15 cellular contexts compared by ENCODE assay signal in the genomic region with DNA sequence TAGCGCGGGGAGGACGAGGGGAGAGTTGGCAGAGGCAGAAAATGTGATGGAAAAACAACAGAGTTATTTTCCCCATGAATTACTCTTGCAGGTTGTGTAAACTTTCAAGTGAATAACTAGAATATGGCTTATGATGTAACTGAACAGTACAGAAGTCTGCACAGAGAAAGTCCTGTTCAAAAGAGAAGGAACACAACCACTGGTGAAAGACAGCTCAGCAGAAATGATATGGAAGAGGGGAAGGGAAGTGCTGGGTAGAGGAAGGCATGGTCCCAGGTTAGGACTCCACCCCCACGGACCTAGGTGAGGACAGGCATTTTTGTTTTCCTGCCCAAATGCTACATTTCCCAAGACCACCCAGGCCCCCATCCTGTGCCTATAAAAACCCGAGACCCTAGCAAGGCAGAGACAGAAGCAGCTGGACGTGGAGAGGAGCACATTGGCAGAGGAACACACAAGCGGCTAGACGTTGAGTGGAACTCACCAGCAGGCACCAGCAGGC.
DNase-seq lines count a peak whose midpoint lies in the region; ATAC-seq and TF ChIP-seq lines count a peak whose summit lies in the region.
"Had no signal": no experiment of that assay in that cellular context is flagged by ENCODE, and none has a peak within 500 bp of the region (broad histone marks: within the 10 kb centered on the region; RNA-seq: fewer than 3 reads in every experiment).

No MANE protein-coding gene starts in this region.

- no peak overlapping the region for H3K4me3 Mint-ChIP-seq in activated naive CD4-positive, alpha-beta T cell treated with anti-CD3 and anti-CD28 coated beads, Interleukin-2, amount 50 U/mL, for 24 hours
- peak overlapping the region; percentile 21 for H3K4me3 Mint-ChIP-seq in activated naive CD8-positive, alpha-beta T cell
- H3K4me3 Mint-ChIP-seq in mesothelial cell of epicardium, result no peak overlapping the region
- H3K4me3 Mint-ChIP-seq: neural progenitor cell had no signal

- H3K27me3 ChIP-seq in upper lobe of left lung, result no peaks in the 10 kb centered on the region
- H3K27me3 ChIP-seq: neural progenitor cell had no signal

- H3K9me3 ChIP-seq in upper lobe of left lung, result no peaks in the 10 kb centered on the region

- TF ChIP-seq EP300 in upper lobe of left lung (IDR thresholded peaks at IDR 0.05), result no peak

- TF ChIP-seq POLR2A in upper lobe of left lung (IDR thresholded peaks at IDR 0.05), result no peak

- TF ChIP-seq CTCF in mesothelial cell of epicardium (IDR thresholded peaks at IDR 0.05; ENCODE audit: unreplicated experiment) (no peak), upper lobe of left lung (IDR thresholded peaks at IDR 0.05) (no peak)

- H3K27me3 Mint-ChIP-seq in activated naive CD4-positive, alpha-beta T cell treated with anti-CD3 and anti-CD28 coated beads, Interleukin-2, amount 50 U/mL, for 24 hours, result no peaks in the 10 kb centered on the region
- H3K27me3 Mint-ChIP-seq in activated naive CD8-positive, alpha-beta T cell, result no peaks in the 10 kb centered on the region
- no peaks in the 10 kb centered on the region for H3K27me3 Mint-ChIP-seq in mesothelial cell of epicardium (ENCODE audit: low read depth)

- H3K36me3 Mint-ChIP-seq in activated naive CD4-positive, alpha-beta T cell treated with anti-CD3 and anti-CD28 coated beads, Interleukin-2, amount 50 U/mL, for 24 hours, result peaks cover 31% of the 10 kb centered on the region
- peaks cover 9 to 37% of the 10 kb centered on the region in 2 donors for H3K36me3 Mint-ChIP-seq in activated naive CD4-positive, alpha-beta T cell treated with anti-CD3 and anti-CD28 coated beads, Interleukin-2, amount 50 U/mL, for 72 hours
- H3K36me3 Mint-ChIP-seq in activated naive CD8-positive, alpha-beta T cell, result peaks cover 28% of the 10 kb centered on the region
- peaks cover 20% of the 10 kb centered on the region for H3K36me3 Mint-ChIP-seq in mesothelial cell of epicardium

- H3K36me3 ChIP-seq in upper lobe of left lung, result no peaks in the 10 kb centered on the region
- H3K36me3 ChIP-seq: neural progenitor cell had no signal

- peak overlapping the region; percentile 90 for H3K27ac Mint-ChIP-seq in activated naive CD4-positive, alpha-beta T cell treated with anti-CD3 and anti-CD28 coated beads, Interleukin-2, amount 50 U/mL, for 24 hours
- H3K27ac Mint-ChIP-seq in activated naive CD4-positive, alpha-beta T cell treated with anti-CD3 and anti-CD28 coated beads, Interleukin-2, amount 50 U/mL, for 72 hours, result peak overlapping the region in 1 of 2 donors; percentile 62
- H3K27ac Mint-ChIP-seq in activated naive CD8-positive, alpha-beta T cell, result peak overlapping the region; percentile 94
- peak overlapping the region; percentile 92 for H3K27ac Mint-ChIP-seq in mesothelial cell of epicardium
- H3K27ac Mint-ChIP-seq: neural progenitor cell had no signal

- H3K27ac ChIP-seq in upper lobe of left lung, result peak overlapping the region; percentile 38 to 79 (median 58)
- H3K27ac ChIP-seq: neural progenitor cell had no signal

- H3K9me3 Mint-ChIP-seq in activated naive CD4-positive, alpha-beta T cell treated with anti-CD3 and anti-CD28 coated beads, Interleukin-2, amount 50 U/mL, for 24 hours, result peaks cover 18% of the 10 kb centered on the region
- peaks cover 5 to 18% of the 10 kb centered on the region in 2 donors for H3K9me3 Mint-ChIP-seq in activated naive CD4-positive, alpha-beta T cell treated with anti-CD3 and anti-CD28 coated beads, Interleukin-2, amount 50 U/mL, for 72 hours
- peaks cover 5% of the 10 kb centered on the region for H3K9me3 Mint-ChIP-seq in activated naive CD8-positive, alpha-beta T cell (ENCODE audit: low read depth)
- H3K9me3 Mint-ChIP-seq in mesothelial cell of epicardium, result peaks cover 14% of the 10 kb centered on the region

- H3K4me1 Mint-ChIP-seq in activated naive CD4-positive, alpha-beta T cell treated with anti-CD3 and anti-CD28 coated beads, Interleukin-2, amount 50 U/mL, for 24 hours, result peaks cover 93% of the 10 kb centered on the region
- H3K4me1 Mint-ChIP-seq in activated naive CD8-positive, alpha-beta T cell (ENCODE audit: low read depth), result peaks cover 91% of the 10 kb centered on the region
- H3K4me1 Mint-ChIP-seq in mesothelial cell of epicardium, result peaks cover 42% of the 10 kb centered on the region

- no peak for DNase-seq in activated naive CD4-positive, alpha-beta T cell treated with anti-CD3 and anti-CD28 coated beads, Interleukin-2, amount 50 U/mL, for 72 hours (ENCODE audit: low spot score in 2 of 2)
- DNase-seq in mesothelial cell of epicardium (ENCODE audit: low spot score in 2 of 2, unreplicated experiment in 2 of 2) (no peak), upper lobe of left lung (no peak), NOMO-1 (lab: John Stamatoyannopoulos, UW; ENCODE audit: unreplicated experiment in 2 of 2) (no peak)
- DNase-seq in stimulated activated CD8-positive, alpha-beta memory T cell treated with anti-CD3 and anti-CD28 coated beads, Interleukin-4, amount 100 ng/mL, for 48 hours, result no peak
- DNase-seq: activated CD4-positive, CD25-positive, alpha-beta regulatory T cell; caudate nucleus; DMS53; glutamatergic neuron; NCI-H1105 treated with DMSO at 0.1 percent for 48 hours; SW 1271 had no signal

- 72 to 73% methylated on average over 5 to 8 of the region's 8 CpGs for WGBS in upper lobe of left lung, 2 donors

- no peak overlapping the region for H3K4me3 ChIP-seq in upper lobe of left lung
- H3K4me3 ChIP-seq: neural progenitor cell had no signal

- H3K4me1 ChIP-seq in upper lobe of left lung, result peaks cover 45 to 61% (median 48%) of the 10 kb centered on the region in 4 donors
- H3K4me1 ChIP-seq: neural progenitor cell had no signal

- ATAC-seq in activated naive CD4-positive, alpha-beta T cell treated with anti-CD3 and anti-CD28 coated beads, Interleukin-2, amount 50 U/mL, for 72 hours, result no peak
- ATAC-seq in upper lobe of left lung (ENCODE audit: low FRiP score in 2 of 2) (peak in 1 of 2 donors; percentile 41), HG03432 (IDR thresholded peaks at IDR 0.05; ENCODE audit: unreplicated experiment) (no peak)
